19 cellular contexts compared by ENCODE assay signal in genomic region chr3:170132335-170132734, GRCh38. TPM values are rescaled to one million over a fixed set of nuclear protein-coding genes. Genes with fewer than 3 reads are reported as not detected.
A peak's percentile ranks its signal among the peaks of the same experiment; 100 is the strongest.
DNase-seq lines count a peak whose midpoint lies in the region; ATAC-seq, FAIRE-seq and TF ChIP-seq lines count a peak whose summit lies in the region.
"Had no signal": no experiment of that assay in that cellular context is flagged by ENCODE, and none has a peak within 500 bp of the region (broad histone marks: within the 10 kb centered on the region; RNA-seq: fewer than 3 reads in every experiment).

No MANE protein-coding gene starts in this region.

- CTCF ChIA-PET in CD4-positive, alpha-beta T cell (lab: Charles Lee) = no interaction called here

- no peak for TF ChIP-seq POLR2A in erythroblast (IDR thresholded peaks at IDR 0.05; ENCODE audit: low read length)

- no peak overlapping the region for H3K4me3 Mint-ChIP-seq in CD4-positive, alpha-beta T cell
- H3K4me3 Mint-ChIP-seq in stimulated activated effector memory CD8-positive, alpha-beta T cell treated with anti-CD3 and anti-CD28 coated beads, Interleukin-12 subunit alpha, Interleukin-12 subunit beta, amount 100 ng/mL, for 72 hours = no peak overlapping the region
- H3K4me3 Mint-ChIP-seq: nephron had no signal

- no peaks in the 10 kb centered on the region for H3K27me3 Mint-ChIP-seq in CD4-positive, alpha-beta T cell

- POLR2A ChIA-PET in CD4-positive, alpha-beta T cell (lab: Charles Lee) = interaction anchor here (0.6 to 1.4 kb wide), 3 partner anchors 10 to 154 kb away, joined by 3 read pairs; no protein-coding TSS in a partner anchor

- H3K36me3 Mint-ChIP-seq in CD4-positive, alpha-beta T cell (ENCODE audit: low read depth) = peaks cover 90% of the 10 kb centered on the region
- peaks cover 96% of the 10 kb centered on the region for H3K36me3 Mint-ChIP-seq in stimulated activated effector memory CD8-positive, alpha-beta T cell treated with anti-CD3 and anti-CD28 coated beads, Interleukin-12 subunit alpha, Interleukin-12 subunit beta, amount 100 ng/mL, for 72 hours

- peaks cover 7% of the 10 kb centered on the region for H3K9me3 Mint-ChIP-seq in CD4-positive, alpha-beta T cell
- peaks cover 2% of the 10 kb centered on the region for H3K9me3 Mint-ChIP-seq in stimulated activated effector memory CD8-positive, alpha-beta T cell treated with anti-CD3 and anti-CD28 coated beads, Interleukin-12 subunit alpha, Interleukin-12 subunit beta, amount 100 ng/mL, for 72 hours
- H3K9me3 Mint-ChIP-seq: nephron had no signal

- no peak for ATAC-seq in CD4-positive, alpha-beta T cell (ENCODE audit: poor library complexity)
- no peak for ATAC-seq in GM19395 (IDR thresholded peaks at IDR 0.05; ENCODE audit: unreplicated experiment)
- ATAC-seq in stimulated activated effector memory CD8-positive, alpha-beta T cell treated with anti-CD3 and anti-CD28 coated beads, Interleukin-12 subunit alpha, Interleukin-12 subunit beta, amount 100 ng/mL, for 72 hours = no peak
- ATAC-seq: left lobe of liver had no signal

- H3K9me3 ChIP-seq in CD4-positive, alpha-beta T cell (ENCODE audit: control insufficient read depth, low read length) = peaks cover 10% of the 10 kb centered on the region

- no peaks in the 10 kb centered on the region for H3K27me3 ChIP-seq in CD4-positive, alpha-beta T cell (ENCODE audit: control insufficient read depth, insufficient read depth, low read length)
- no peaks in the 10 kb centered on the region for H3K27me3 ChIP-seq in dorsolateral prefrontal cortex
- H3K27me3 ChIP-seq: ascending aorta; BLaER1 treated with 17β-estradiol and CSF1 and Interleukin-3, amounts not matched to agents 10 nM and 100 nM; SJCRH30 had no signal

- H3K4me1 Mint-ChIP-seq in CD4-positive, alpha-beta T cell (ENCODE audit: low read depth) = peaks cover 66% of the 10 kb centered on the region
- H3K4me1 Mint-ChIP-seq in stimulated activated effector memory CD8-positive, alpha-beta T cell treated with anti-CD3 and anti-CD28 coated beads, Interleukin-12 subunit alpha, Interleukin-12 subunit beta, amount 100 ng/mL, for 72 hours = peaks cover 17% of the 10 kb centered on the region
- H3K4me1 Mint-ChIP-seq: nephron had no signal

- intact Hi-C loops in CD4-positive, alpha-beta T cell (cut with DNase I, micrococcal nuclease) = no loop called here
- intact Hi-C loops in dorsolateral prefrontal cortex (cut with DNase I) = no loop called here

- no peak overlapping the region for H3K4me3 ChIP-seq in dorsolateral prefrontal cortex
- H3K4me3 ChIP-seq: ascending aorta; BLaER1 treated with 17β-estradiol and CSF1 and Interleukin-3, amounts not matched to agents 10 nM and 100 nM; coronary artery; SJCRH30 had no signal

- peak; percentile 63 for FAIRE-seq in GM18507 (lab: Jason Lieb, UNC)
- FAIRE-seq: urothelium cell line had no signal

- DNase-seq in CD4-positive, alpha-beta T cell = no peak
- DNase-seq in GM18507 (ENCODE audit: extremely low spot score, insufficient read length, low read depth) (no peak), RKO (ENCODE audit: low spot score) (peak; percentile 4), erythroblast (lab: John Stamatoyannopoulos, UW) (peak; percentile 29), dorsolateral prefrontal cortex (no peak), NCI-H1092 treated with DMSO at 0.1 percent for 48 hours (lab: John Stamatoyannopoulos, UW) (no peak)
- no peak for DNase-seq in stimulated activated effector memory CD8-positive, alpha-beta T cell treated with anti-CD3 and anti-CD28 coated beads, Interleukin-12 subunit alpha, Interleukin-12 subunit beta, amount 100 ng/mL, for 72 hours (ENCODE audit: low spot score in 2 of 2)
- DNase-seq: activated CD8-positive, alpha-beta memory T cell treated with anti-CD3 and anti-CD28 coated beads, Interleukin-2, amount 50 U/mL, for 4 hours; NCI-H1930; NCI-H774; SJCRH30; stimulated activated CD4-positive, alpha-beta T cell treated with anti-CD3 and anti-CD28 coated beads, Interleukin-2, amount 100 ng/mL, for 24 hours had no signal

- peak overlapping the region; percentile 30 for H3K27ac Mint-ChIP-seq in CD4-positive, alpha-beta T cell
- no peak overlapping the region for H3K27ac Mint-ChIP-seq in stimulated activated effector memory CD8-positive, alpha-beta T cell treated with anti-CD3 and anti-CD28 coated beads, Interleukin-12 subunit alpha, Interleukin-12 subunit beta, amount 100 ng/mL, for 72 hours
- H3K27ac Mint-ChIP-seq: nephron had no signal

- TF ChIP-seq CTCF in CD4-positive, alpha-beta T cell (IDR thresholded peaks at IDR 0.05) = no peak
- no peak for TF ChIP-seq CTCF in dorsolateral prefrontal cortex (IDR thresholded peaks at IDR 0.05 in 54 of 56, conservative IDR thresholded peaks at IDR 0.05 in 2 of 56; ENCODE audit: low read depth in 1 of 56, partially characterized antibody in 56 of 56)

- no peak overlapping the region for H3K27ac ChIP-seq in CD4-positive, alpha-beta T cell (ENCODE audit: low read depth, low read length)
- H3K27ac ChIP-seq in dorsolateral prefrontal cortex = no peak overlapping the region
- H3K27ac ChIP-seq: ascending aorta; BLaER1 treated with 17β-estradiol and CSF1 and Interleukin-3, amounts not matched to agents 10 nM and 100 nM; coronary artery; SJCRH30 had no signal

RNA-seq across cellular contexts. Expression of gene PHC3, which starts 49.2 kb away (rescaled TPM):
- total RNA-seq in CD4-positive, alpha-beta T cell = 100 to 1,000 TPM; 143 to 150 TPM
- total RNA-seq in dorsolateral prefrontal cortex = 100 to 1,000 TPM in 88 of 120 experiments, 10 to 100 TPM in 32; 76.0 to 170 (median 110) TPM

Comparison
In these comparisons a context has a peak if more than half of its experiments do, and no peak if none do; other contexts are left out.
1. DNase-seq: peak in RKO (single experiment) and erythroblast (2 of 2); none in CD4-positive, alpha-beta T cell (0 of 10), GM18507 (single experiment), dorsolateral prefrontal cortex (0 of 10), NCI-H1092 treated with DMSO at 0.1 percent for 48 hours (single experiment) and stimulated activated effector memory CD8-positive, alpha-beta T cell treated with anti-CD3 and anti-CD28 coated beads, Interleukin-12 subunit alpha, Interleukin-12 subunit beta, amount 100 ng/mL, for 72 hours (0 of 2).